ENCODE assay signal across 13 cellular contexts in the genomic region with DNA sequence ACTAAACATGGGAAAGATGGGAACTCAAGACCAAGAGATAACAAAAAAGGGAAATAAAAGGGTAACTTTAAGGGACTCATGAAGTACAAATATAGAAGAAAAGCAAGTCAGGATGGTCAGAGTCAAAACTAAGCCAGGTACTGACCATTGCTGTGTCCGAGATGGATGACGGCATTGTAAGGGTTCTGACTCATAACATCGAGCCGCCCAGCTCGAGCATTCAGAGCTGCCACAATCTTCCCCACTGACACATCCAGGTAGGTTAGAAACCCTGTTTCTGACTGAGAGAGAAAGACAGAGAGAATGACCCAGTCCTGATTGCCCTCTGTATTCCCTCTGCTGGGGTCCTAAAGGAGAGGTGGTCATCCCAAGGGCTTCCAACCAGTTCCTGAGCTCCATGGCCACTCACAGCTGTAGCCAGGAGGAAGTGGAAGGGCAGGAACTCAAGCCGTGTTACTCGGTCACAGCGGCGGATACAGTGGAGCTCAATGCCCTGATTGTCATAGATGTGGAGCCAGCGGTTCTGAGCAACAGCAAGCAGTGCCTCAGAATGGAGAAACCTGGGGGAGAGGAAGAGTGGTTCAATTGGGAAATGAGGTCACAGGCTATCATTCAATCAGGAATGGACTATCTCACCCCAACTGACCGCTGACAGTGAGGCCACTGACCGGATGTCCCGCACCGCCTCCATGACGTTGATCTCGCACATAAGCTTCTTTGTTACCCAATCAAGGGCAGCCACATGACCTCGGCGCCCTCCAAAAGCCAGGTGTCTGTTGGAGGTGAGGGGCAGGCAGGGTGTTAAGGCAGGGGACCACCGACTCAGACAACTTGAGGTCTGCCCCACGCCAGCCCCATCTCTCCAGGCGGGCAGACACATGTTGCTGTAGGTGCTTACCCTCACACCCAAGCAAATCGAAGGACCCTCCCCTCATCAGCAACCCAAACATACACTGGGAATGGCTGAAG. TPM values are rescaled to one million over a fixed set of nuclear protein-coding genes. Genes with fewer than 3 reads are reported as not detected.
A peak's percentile ranks its signal among the peaks of the same experiment; 100 is the strongest.
DNase-seq lines count a peak whose midpoint lies in the region; ATAC-seq and TF ChIP-seq lines count a peak whose summit lies in the region.
"Had no signal": no experiment of that assay in that cellular context is flagged by ENCODE, and none has a peak within 500 bp of the region (broad histone marks: within the 10 kb centered on the region; RNA-seq: fewer than 3 reads in every experiment).

No MANE protein-coding gene starts in this region.

- no peak overlapping the region for H2BK120ac ChIP-seq in IMR-90 (ENCODE audit: low read depth, low read length)

- no peak overlapping the region for H2BK5ac ChIP-seq in IMR-90 (ENCODE audit: low read depth, low read length, poor library complexity, severe bottlenecking)

- no peak overlapping the region for H4K91ac ChIP-seq in IMR-90 (ENCODE audit: insufficient read depth, low read depth, low read length)

- H4K5ac ChIP-seq in IMR-90 (ENCODE audit: low read depth, low read length) = no peak overlapping the region

- no peaks in the 10 kb centered on the region for H3K27me3 ChIP-seq in CD8-positive, alpha-beta memory T cell (ENCODE audit: insufficient read depth, low read length, poor library complexity, severe bottlenecking)
- H3K27me3 ChIP-seq in IMR-90 (ENCODE audit: control insufficient read depth, insufficient read depth, low read length) = no peaks in the 10 kb centered on the region
- H3K27me3 ChIP-seq in spleen (replicated peaks in 1 of 7) = no peaks in the 10 kb centered on the region

- no peak overlapping the region for H3K4me2 ChIP-seq in IMR-90 (ENCODE audit: low read depth, low read length)

- H3K27ac Mint-ChIP-seq in CD8-positive, alpha-beta memory T cell = peak overlapping the region in 6 of 8 donors; percentile 44 to 95 (median 73)
- H3K27ac Mint-ChIP-seq in activated naive CD8-positive, alpha-beta T cell treated with anti-CD3 and anti-CD28 coated beads for 36 hours = no peak overlapping the region
- no peak overlapping the region for H3K27ac Mint-ChIP-seq in nephron

- H3K9me1 ChIP-seq in IMR-90 (ENCODE audit: insufficient read depth, low read length) = peaks cover 3% of the 10 kb centered on the region; the same call in 1 of the 2 replicates

- no peak for TF ChIP-seq CTCF in IMR-90 (conservative IDR thresholded peaks at IDR 0.05; ENCODE audit: low read depth, low read length)
- no peak for TF ChIP-seq CTCF in nephron (IDR thresholded peaks at IDR 0.05; ENCODE audit: unreplicated experiment in 3 of 3)
- TF ChIP-seq CTCF in spleen (IDR thresholded peaks at IDR 0.05 in 8 of 11, conservative IDR thresholded peaks at IDR 0.05 in 3 of 11) = no peak

- in situ Hi-C loops in IMR-90 (cut with MboI; ENCODE audit: low sequenced_read_pairs) = no loop called here

- no peak overlapping the region for H2BK15ac ChIP-seq in IMR-90 (ENCODE audit: low read depth, low read length)

- H3K9me3 Mint-ChIP-seq in CD8-positive, alpha-beta memory T cell = no peaks in the 10 kb centered on the region
- H3K9me3 Mint-ChIP-seq in activated naive CD8-positive, alpha-beta T cell treated with anti-CD3 and anti-CD28 coated beads for 36 hours = no peaks in the 10 kb centered on the region
- H3K9me3 Mint-ChIP-seq in nephron = no peaks in the 10 kb centered on the region

- dilution Hi-C loops in IMR-90 (cut with HindIII; ENCODE audit: low sequenced_read_pairs, unreplicated experiment) = no loop called here

- H3K27me3 Mint-ChIP-seq in CD8-positive, alpha-beta memory T cell = no peaks in the 10 kb centered on the region
- H3K27me3 Mint-ChIP-seq in activated naive CD8-positive, alpha-beta T cell treated with anti-CD3 and anti-CD28 coated beads for 36 hours = no peaks in the 10 kb centered on the region
- no peaks in the 10 kb centered on the region for H3K27me3 Mint-ChIP-seq in nephron (ENCODE audit: low read depth)

- WGBS in IMR-90 (ENCODE audit: extremely low coverage in 2 of 2, insufficient read length in 1 of 2), 2 experiments = no CpG with 5 or more reads among the region's 22 CpGs
- WGBS in spleen, 5 donors = 88 to 94% (median 90%) methylated on average over 22 of the region's 22 CpGs

- peaks cover 6 to 68% (median 15%) of the 10 kb centered on the region in 3 donors for H3K36me3 Mint-ChIP-seq in CD8-positive, alpha-beta memory T cell
- H3K36me3 Mint-ChIP-seq in activated naive CD8-positive, alpha-beta T cell treated with anti-CD3 and anti-CD28 coated beads for 36 hours = peaks cover 34% of the 10 kb centered on the region
- peaks cover 32% of the 10 kb centered on the region for H3K36me3 Mint-ChIP-seq in nephron (ENCODE audit: low read depth)

- H4K20me1 ChIP-seq in IMR-90 (ENCODE audit: insufficient read depth, low read length) = no peaks in the 10 kb centered on the region

- peaks cover 37 to 50% (median 49%) of the 10 kb centered on the region in 3 donors for H3K4me1 Mint-ChIP-seq in CD8-positive, alpha-beta memory T cell
- H3K4me1 Mint-ChIP-seq in activated naive CD8-positive, alpha-beta T cell treated with anti-CD3 and anti-CD28 coated beads for 36 hours = peaks cover 27% of the 10 kb centered on the region
- H3K4me1 Mint-ChIP-seq in nephron = peaks cover 31% of the 10 kb centered on the region

- H3K4me3 Mint-ChIP-seq in CD8-positive, alpha-beta memory T cell = peak overlapping the region; percentile 89 to 99 (median 97)
- peak overlapping the region; percentile 99 for H3K4me3 Mint-ChIP-seq in activated naive CD8-positive, alpha-beta T cell treated with anti-CD3 and anti-CD28 coated beads for 36 hours
- H3K4me3 Mint-ChIP-seq in nephron = peak overlapping the region; percentile 96 to 98 (median 98)

- no peak overlapping the region for H3K14ac ChIP-seq in IMR-90 (replicated peaks; ENCODE audit: low read depth, low read length)

- no TSS peak for BruUV-seq in IMR-90 (replicated peaks; lab: Mats Ljungman, UMichigan)

- H3K4ac ChIP-seq in IMR-90 (ENCODE audit: low read depth, low read length) = no peak overlapping the region

- POLR2A ChIA-PET in CD8-positive, alpha-beta memory T cell (lab: Charles Lee) = interaction anchor here (0.7 to 3.6 kb wide), 7 partner anchors 8 to 58 kb away, joined by 3 to 41 read pairs (median 8); partner anchors contain the start of genes B3GALT4, RGL2 and ZBTB22
- POLR2A ChIA-PET in IMR-90 (lab: Charles Lee; ENCODE audit: unreplicated experiment) = no interaction called here

- H3K79me1 ChIP-seq in IMR-90 (ENCODE audit: low read depth in 1 of 2, low read length in 2 of 2) = peaks cover 31 to 57% of the 10 kb centered on the region in 2 experiments

- ATAC-seq in IMR-90 (ENCODE audit: low read depth) = no peak

- no peak overlapping the region for H3K27ac ChIP-seq in CD8-positive, alpha-beta memory T cell (ENCODE audit: low read depth, low read length)
- no peak overlapping the region for H3K27ac ChIP-seq in IMR-90 (ENCODE audit: insufficient read depth, low read length)
- H3K27ac ChIP-seq in spleen = no peak overlapping the region
- H3K27ac ChIP-seq: thoracic aorta had no signal

- TF ChIP-seq POLR2A in IMR-90 (IDR thresholded peaks at IDR 0.05; ENCODE audit: low read depth, low read length) = no peak
- no peak for TF ChIP-seq POLR2A in spleen (IDR thresholded peaks at IDR 0.05)

- CTCF ChIA-PET in CD8-positive, alpha-beta memory T cell (lab: Charles Lee) = interaction anchor here (0.8 to 5.3 kb wide), 3 partner anchors 9 to 25 kb away, joined by 3 to 38 read pairs (median 4); partner anchors contain the start of genes B3GALT4, RPS18 and VPS52
- CTCF ChIA-PET in IMR-90 (lab: Yijun Ruan, JAX) = no interaction called here

- H3K4me3 ChIP-seq in CD8-positive, alpha-beta memory T cell (ENCODE audit: low read length) = no peak overlapping the region
- H3K4me3 ChIP-seq in IMR-90 (ENCODE audit: insufficient read depth, low read depth, low read length) (no peak overlapping the region), spleen (peak overlapping the region in 2 of 8 donors; percentile 79 to 86)

- intact Hi-C loops in IMR-90 (cut with micrococcal nuclease) = no loop called here
- intact Hi-C loops in spleen (cut with DNase I; ENCODE audit: low total_unique reads) = no loop called here

- H3K18ac ChIP-seq in IMR-90 (ENCODE audit: low read depth, low read length) = no peak overlapping the region

- no peaks in the 10 kb centered on the region for H3K9me3 ChIP-seq in CD8-positive, alpha-beta memory T cell (ENCODE audit: low read length)
- H3K9me3 ChIP-seq in IMR-90 (ENCODE audit: control insufficient read depth, insufficient read depth, low read length) (no peaks in the 10 kb centered on the region), spleen (no peaks in the 10 kb centered on the region)
- H3K9me3 ChIP-seq: thoracic aorta had no signal

- peaks cover 34% of the 10 kb centered on the region for H3K36me3 ChIP-seq in CD8-positive, alpha-beta memory T cell (ENCODE audit: insufficient read depth, low read length)
- H3K36me3 ChIP-seq in IMR-90 (ENCODE audit: control insufficient read depth, insufficient read depth, low read length) = peaks cover 45% of the 10 kb centered on the region
- H3K36me3 ChIP-seq in spleen = peaks cover 4 to 77% (median 58%) of the 10 kb centered on the region in 6 donors

- no peak for DNase-seq in CD8-positive, alpha-beta memory T cell
- DNase-seq in IMR-90 (no peak), UCSD-AML1 (lab: John Stamatoyannopoulos, UW; ENCODE audit: unreplicated experiment) (no peak), spleen (no peak), NCI-H1417 treated with DMSO at 0.1 percent for 48 hours (lab: John Stamatoyannopoulos, UW) (no peak)
- DNase-seq in activated naive CD8-positive, alpha-beta T cell treated with anti-CD3 and anti-CD28 coated beads for 36 hours = no peak
- DNase-seq: activated CD8-positive, alpha-beta memory T cell treated with anti-CD3 and anti-CD28 coated beads for 24 hours; DMS79; hippocampal formation; NCI-H187; NCI-H82 had no signal

- no peak overlapping the region for H2AK5ac ChIP-seq in IMR-90 (ENCODE audit: low read depth, low read length)

- H2AFZ ChIP-seq in IMR-90 (replicated peaks; ENCODE audit: low read length, poor library complexity) = peak overlapping the region; percentile 29

- no peak overlapping the region for H3K9ac ChIP-seq in IMR-90 (ENCODE audit: low read depth, low read length)

- TF ChIP-seq RAD21 in IMR-90 (IDR thresholded peaks at IDR 0.05; ENCODE audit: low read length) = no peak

- no peak overlapping the region for H3K56ac ChIP-seq in IMR-90 (ENCODE audit: extremely low read depth, insufficient read depth, low read length)

- no peak overlapping the region for H4K8ac ChIP-seq in IMR-90 (ENCODE audit: low read depth in 2 of 2, low read length in 2 of 2)

- no peak overlapping the region for H2AK9ac ChIP-seq in IMR-90 (replicated peaks; ENCODE audit: low read depth, low read length, poor library complexity)

- peaks cover 24% of the 10 kb centered on the region for H3K4me1 ChIP-seq in CD8-positive, alpha-beta memory T cell (ENCODE audit: insufficient read depth, low read length)
- H3K4me1 ChIP-seq in IMR-90 (ENCODE audit: control insufficient read depth, insufficient read depth, low read length) (peaks cover 7% of the 10 kb centered on the region), spleen (peaks cover 15 to 49% (median 33%) of the 10 kb centered on the region in 6 donors)

- H3K23ac ChIP-seq in IMR-90 (ENCODE audit: low read depth, low read length) = no peak overlapping the region

- H2BK20ac ChIP-seq in IMR-90 (ENCODE audit: low read depth, low read length) = no peak overlapping the region

RNA-seq across cellular contexts. Expression of gene WDR46, which starts 1.8 kb away (rescaled TPM):
- 100 to 1,000 TPM; 112 to 117 TPM for total RNA-seq in CD8-positive, alpha-beta memory T cell
- polyA plus RNA-seq in CD8-positive, alpha-beta memory T cell = 76.0 TPM
- total RNA-seq in IMR-90 (2012; rRNA removed) (68.9 and 73.8 TPM in 2 replicates), spleen (10 to 100 TPM; 30.5 to 53.1 (median 43.6) TPM)
- polyA plus RNA-seq in IMR-90 (2012; rRNA removed) (81.6 and 88.0 TPM in 2 replicates), spleen (100 to 1,000 TPM in 1 of 3 donors, 10 to 100 TPM in 2; 52.6 to 101 (median 96.1) TPM)
- 44.6 and 48.8 TPM in 2 replicates for polyA plus RNA-seq in IMR-90 (2012; cell fraction: cytosol; rRNA removed)
- polyA plus RNA-seq in IMR-90 (2012; cell fraction: nucleus; rRNA removed; ENCODE audit: low replicate concordance) = 196 and 239 TPM in 2 replicates
- total RNA-seq in activated naive CD8-positive, alpha-beta T cell treated with anti-CD3 and anti-CD28 coated beads for 36 hours = 100 to 1,000 TPM; 105 to 107 TPM

RNA-seq across cellular contexts. Expression of gene PFDN6, which starts 2.2 kb away (rescaled TPM):
- 100 to 1,000 TPM; 118 to 119 TPM for total RNA-seq in CD8-positive, alpha-beta memory T cell
- polyA plus RNA-seq in CD8-positive, alpha-beta memory T cell = 37.4 TPM
- total RNA-seq in IMR-90 (2012; rRNA removed) = 24.4 and 41.7 TPM in 2 replicates
- polyA plus RNA-seq in IMR-90 (2012; rRNA removed) = 76.5 and 92.1 TPM in 2 replicates
- 14.6 and 24.2 TPM in 2 replicates for polyA plus RNA-seq in IMR-90 (2012; cell fraction: cytosol; rRNA removed)
- 12.9 and 43.5 TPM in 2 replicates for polyA plus RNA-seq in IMR-90 (2012; cell fraction: nucleus; rRNA removed; ENCODE audit: low replicate concordance)
- 100 to 1,000 TPM; 106 to 107 TPM for total RNA-seq in activated naive CD8-positive, alpha-beta T cell treated with anti-CD3 and anti-CD28 coated beads for 36 hours
- 10 to 100 TPM; 11.3 to 35.7 (median 26.5) TPM for total RNA-seq in spleen
- 100 to 1,000 TPM; 150 to 169 (median 158) TPM for polyA plus RNA-seq in spleen

RNA-seq across cellular contexts. Expression of gene B3GALT4, which starts 10.3 kb away (rescaled TPM):
- total RNA-seq in CD8-positive, alpha-beta memory T cell = 1 to 10 TPM; 6.1 to 7.0 TPM
- polyA plus RNA-seq in CD8-positive, alpha-beta memory T cell = 35.3 TPM
- total RNA-seq in IMR-90 (2012; rRNA removed) (0.72 and 0.83 TPM in 2 replicates), spleen (10 to 100 TPM; 17.6 to 31.6 (median 27.1) TPM)
- polyA plus RNA-seq in IMR-90 (2012; rRNA removed) (0.49 and 0.70 TPM in 2 replicates), spleen (10 to 100 TPM; 11.5 to 17.7 (median 13.5) TPM)
- 0.90 and 1.5 TPM in 2 replicates for polyA plus RNA-seq in IMR-90 (2012; cell fraction: cytosol; rRNA removed)
- polyA plus RNA-seq in IMR-90 (2012; cell fraction: nucleus; rRNA removed; ENCODE audit: low replicate concordance) = 0.18 and 0.47 TPM in 2 replicates
- 1 to 10 TPM; 1.8 to 2.1 TPM for total RNA-seq in activated naive CD8-positive, alpha-beta T cell treated with anti-CD3 and anti-CD28 coated beads for 36 hours

RNA-seq across cellular contexts. Expression of gene RGL2, which starts 11.5 kb away (rescaled TPM):
- 10 to 100 TPM; 20.5 to 22.9 TPM for total RNA-seq in CD8-positive, alpha-beta memory T cell
- 10.4 TPM for polyA plus RNA-seq in CD8-positive, alpha-beta memory T cell
- 4.1 and 4.4 TPM in 2 replicates for total RNA-seq in IMR-90 (2012; rRNA removed)
- polyA plus RNA-seq in IMR-90 (2012; rRNA removed) = 26.9 TPM in 2 replicates
- 15.3 and 19.7 TPM in 2 replicates for polyA plus RNA-seq in IMR-90 (2012; cell fraction: cytosol; rRNA removed)
- polyA plus RNA-seq in IMR-90 (2012; cell fraction: nucleus; rRNA removed; ENCODE audit: low replicate concordance) = 198 and 258 TPM in 2 replicates
- total RNA-seq in activated naive CD8-positive, alpha-beta T cell treated with anti-CD3 and anti-CD28 coated beads for 36 hours = 10 to 100 TPM; 15.0 to 17.7 TPM
- total RNA-seq in spleen = 100 to 1,000 TPM; 123 to 212 (median 146) TPM
- polyA plus RNA-seq in spleen = 100 to 1,000 TPM in 2 of 3 donors, 10 to 100 TPM in 1; 73.3 to 180 (median 133) TPM

RNA-seq across cellular contexts. Expression of gene RPS18, which starts 15.4 kb away (rescaled TPM):
- total RNA-seq in CD8-positive, alpha-beta memory T cell = 1,000 to 10,000 TPM; 3,797 to 3,852 TPM
- polyA plus RNA-seq in CD8-positive, alpha-beta memory T cell = 7,106 TPM
- 6,097 and 6,577 TPM in 2 replicates for total RNA-seq in IMR-90 (2012; rRNA removed)
- 8,417 and 8,876 TPM in 2 replicates for polyA plus RNA-seq in IMR-90 (2012; rRNA removed)
- polyA plus RNA-seq in IMR-90 (2012; cell fraction: cytosol; rRNA removed) = 5,094 and 5,254 TPM in 2 replicates
- polyA plus RNA-seq in IMR-90 (2012; cell fraction: nucleus; rRNA removed; ENCODE audit: low replicate concordance) = 1,045 and 3,302 TPM in 2 replicates
- 1,000 to 10,000 TPM; 3,940 to 3,999 TPM for total RNA-seq in activated naive CD8-positive, alpha-beta T cell treated with anti-CD3 and anti-CD28 coated beads for 36 hours
- total RNA-seq in spleen = 1,000 to 10,000 TPM; 1,471 to 2,906 (median 2,449) TPM
- polyA plus RNA-seq in spleen = over 10,000 TPM in 2 of 3 donors, 1,000 to 10,000 TPM in 1; 8,573 to 17,605 (median 14,270) TPM

Comparison
In these comparisons a context has a peak if more than half of its experiments do, and no peak if none do; other contexts are left out.
1. H3K27ac Mint-ChIP-seq: peak in CD8-positive, alpha-beta memory T cell (6 of 8); none in activated naive CD8-positive, alpha-beta T cell treated with anti-CD3 and anti-CD28 coated beads for 36 hours (single experiment) and nephron (0 of 3).
2. Peak in every context shown above with its lines, with median percentiles within 50 percentile points of each other: H3K4me3 Mint-ChIP-seq.